Comparison of ENCODE assay signal across 23 cellular contexts in the genomic region with DNA sequence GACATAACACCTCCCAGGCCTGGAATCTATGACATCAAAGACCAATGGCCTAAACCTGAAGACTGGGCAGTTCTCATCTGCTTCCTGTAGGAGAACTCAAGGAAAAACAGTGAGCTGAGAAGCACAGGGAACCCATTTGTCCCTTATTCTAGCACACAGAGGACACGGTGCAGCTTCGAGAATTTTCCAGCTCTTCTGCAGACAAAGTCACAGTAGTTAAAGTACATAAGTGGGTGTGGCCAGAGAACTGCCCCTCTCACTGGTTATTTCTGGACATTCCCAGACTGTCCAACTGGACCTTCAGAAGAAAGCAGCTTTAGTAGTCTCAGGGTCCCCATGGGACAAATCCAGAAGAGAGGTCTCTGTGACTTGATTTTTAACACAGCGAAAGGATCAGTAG.
DNase-seq lines count a peak whose midpoint lies in the region; ATAC-seq and TF ChIP-seq lines count a peak whose summit lies in the region.
"Had no signal": no experiment of that assay in that cellular context is flagged by ENCODE, and none has a peak within 500 bp of the region (broad histone marks: within the 10 kb centered on the region; RNA-seq: fewer than 3 reads in every experiment).

No MANE protein-coding gene starts in this region.

- no peaks in the 10 kb centered on the region for H3K79me2 ChIP-seq in OCI-LY7 (ENCODE audit: insufficient read depth, low read depth, low read length)

- no peaks in the 10 kb centered on the region for H3K9me3 Mint-ChIP-seq in WTC11
- no peaks in the 10 kb centered on the region for H3K9me3 Mint-ChIP-seq in stimulated activated effector memory CD8-positive, alpha-beta T cell treated with anti-CD3 and anti-CD28 coated beads, Interleukin-12 subunit alpha, Interleukin-12 subunit beta, amount 100 ng/mL, for 72 hours
- H3K9me3 Mint-ChIP-seq: CD4-positive, alpha-beta T cell; GM23338 had no signal

- H3K4me1 ChIP-seq in right cardiac atrium (ENCODE audit: control insufficient read depth, insufficient read depth, low read length) (peaks cover 11% of the 10 kb centered on the region), OCI-LY7 (ENCODE audit: insufficient read depth, low read length, poor library complexity, severe bottlenecking) (no peaks in the 10 kb centered on the region)

- no peaks in the 10 kb centered on the region for H3K36me3 ChIP-seq in OCI-LY7 (ENCODE audit: insufficient read depth, low read length)
- H3K36me3 ChIP-seq: MG63 had no signal

- no peak overlapping the region for H3K4me3 Mint-ChIP-seq in WTC11
- no peak overlapping the region for H3K4me3 Mint-ChIP-seq in stimulated activated effector memory CD8-positive, alpha-beta T cell treated with anti-CD3 and anti-CD28 coated beads, Interleukin-12 subunit alpha, Interleukin-12 subunit beta, amount 100 ng/mL, for 72 hours
- H3K4me3 Mint-ChIP-seq: B cell; CD4-positive, alpha-beta T cell; GM23338 had no signal

- intact Hi-C loops in right cardiac atrium (cut with DNase I) (loop anchor here in 1 of 4 donors (10.0 kb wide), 1 partner anchor 123 kb away; no protein-coding TSS in a partner anchor), OCI-LY7 (cut with micrococcal nuclease; ENCODE audit: unreplicated experiment) (no loop called here)

- H3K4me3 ChIP-seq in right cardiac atrium (ENCODE audit: low read length) (no peak overlapping the region), OCI-LY7 (ENCODE audit: low read depth, low read length, poor library complexity, severe bottlenecking) (no peak overlapping the region)
- H3K4me3 ChIP-seq: GM23338, MG63 had no signal

- WGBS in right cardiac atrium, result 56% methylated on average over 3 of the region's 3 CpGs

- no peaks in the 10 kb centered on the region for H3K9me2 ChIP-seq in OCI-LY7 (ENCODE audit: insufficient read depth, low read length)

- no peaks in the 10 kb centered on the region for H3K27me3 Mint-ChIP-seq in WTC11 (ENCODE audit: low read depth)
- H3K27me3 Mint-ChIP-seq: B cell; CD4-positive, alpha-beta T cell had no signal

- TF ChIP-seq CTCF in WTC11 (IDR thresholded peaks at IDR 0.05) (no peak), OCI-LY7 (conservative IDR thresholded peaks at IDR 0.05; ENCODE audit: low read length) (no peak)

- POLR2A ChIA-PET in WTC11 (lab: Charles Lee), result interaction anchor here (0.6 kb wide), 1 partner anchor 385 kb away, joined by 4 read pairs; no protein-coding TSS in a partner anchor
- POLR2A ChIA-PET in OCI-LY7 (lab: Charles Lee), result interaction anchor here (0.8 kb wide), 1 partner anchor 21 kb away, joined by 3 read pairs; no protein-coding TSS in a partner anchor

- ATAC-seq in WTC11 (no peak), right cardiac atrium (peak; percentile 5 to 9), HG03159 (IDR thresholded peaks at IDR 0.05; ENCODE audit: unreplicated experiment) (no peak)
- no peak for ATAC-seq in stimulated activated effector memory CD8-positive, alpha-beta T cell treated with anti-CD3 and anti-CD28 coated beads, Interleukin-12 subunit alpha, Interleukin-12 subunit beta, amount 100 ng/mL, for 72 hours
- ATAC-seq: GM23338, HepG2, Panc1 had no signal

- H3K4me1 Mint-ChIP-seq in WTC11, result 0 out of 2 replicates have a peak, but pooled peaks cover 2% of the 10 kb centered on the region
- no peaks in the 10 kb centered on the region for H3K4me1 Mint-ChIP-seq in stimulated activated effector memory CD8-positive, alpha-beta T cell treated with anti-CD3 and anti-CD28 coated beads, Interleukin-12 subunit alpha, Interleukin-12 subunit beta, amount 100 ng/mL, for 72 hours

- no peak for DNase-seq in WTC11 (ENCODE audit: low spot score)
- no peak for DNase-seq in right cardiac atrium
- no peak for DNase-seq in stimulated activated effector memory CD8-positive, alpha-beta T cell treated with anti-CD3 and anti-CD28 coated beads, Interleukin-12 subunit alpha, Interleukin-12 subunit beta, amount 100 ng/mL, for 72 hours (ENCODE audit: low spot score in 2 of 2)
- DNase-seq in OCI-LY7 (ENCODE audit: low spot score), result no peak
- DNase-seq in SKM-1 treated with dmso at 0.1 percent for 144 hours (lab: John Stamatoyannopoulos, UW; ENCODE audit: unreplicated experiment), result no peak
- no peak for DNase-seq in NCI-H748 treated with DMSO at 0.1 percent for 48 hours (lab: John Stamatoyannopoulos, UW)
- DNase-seq: ACHN; CD4-positive, alpha-beta T cell; DND-41; GDM1; MG63; NCI-H1105; NCI-H187; NCI-H446; NCI-H774; SHP77 treated with DMSO at 0.1 percent for 48 hours had no signal

- no peaks in the 10 kb centered on the region for H4K20me1 ChIP-seq in OCI-LY7 (ENCODE audit: insufficient read depth, low read length)

- CTCF ChIA-PET in WTC11 (lab: Charles Lee) (interaction anchor here (0.5 to 4.0 kb wide), 4 partner anchors 8 to 156 kb away, joined by 3 to 25 read pairs (median 4); no protein-coding TSS in a partner anchor), OCI-LY7 (lab: Charles Lee; ENCODE audit: unreplicated experiment) (no interaction called here)

- H3K27me3 ChIP-seq in right cardiac atrium (ENCODE audit: control insufficient read depth, insufficient read depth), result no peaks in the 10 kb centered on the region
- H3K27me3 ChIP-seq: MG63 had no signal

- H2AFZ ChIP-seq in OCI-LY7 (ENCODE audit: low read length), result no peak overlapping the region
- H2AFZ ChIP-seq: GM23338 had no signal

- H3K27ac ChIP-seq in cingulate gyrus (ENCODE audit: low read depth, low read length), result peak overlapping the region; percentile 86
- peak overlapping the region; percentile 96 for H3K27ac ChIP-seq in right cardiac atrium (ENCODE audit: low read length)
- no peak overlapping the region for H3K27ac ChIP-seq in OCI-LY7 (ENCODE audit: low read depth, low read length, poor library complexity, severe bottlenecking)
- H3K27ac ChIP-seq: KMS-11 had no signal

- peaks cover 7% of the 10 kb centered on the region for H3K36me3 Mint-ChIP-seq in WTC11
- no peaks in the 10 kb centered on the region for H3K36me3 Mint-ChIP-seq in stimulated activated effector memory CD8-positive, alpha-beta T cell treated with anti-CD3 and anti-CD28 coated beads, Interleukin-12 subunit alpha, Interleukin-12 subunit beta, amount 100 ng/mL, for 72 hours

- no peaks in the 10 kb centered on the region for H3K9me3 ChIP-seq in right cardiac atrium (ENCODE audit: control insufficient read depth, low read length)
- no peaks in the 10 kb centered on the region for H3K9me3 ChIP-seq in OCI-LY7 (ENCODE audit: low read length)
- H3K9me3 ChIP-seq: MG63 had no signal

- H3K4me2 ChIP-seq in OCI-LY7 (ENCODE audit: low read length), result no peak overlapping the region
- H3K4me2 ChIP-seq: GM23338, KMS-11 had no signal

- H3K27ac Mint-ChIP-seq in WTC11, result peak overlapping the region; percentile 29; the same call in 1 of the 2 replicates
- H3K27ac Mint-ChIP-seq in stimulated activated effector memory CD8-positive, alpha-beta T cell treated with anti-CD3 and anti-CD28 coated beads, Interleukin-12 subunit alpha, Interleukin-12 subunit beta, amount 100 ng/mL, for 72 hours, result peak overlapping the region; percentile 9
- H3K27ac Mint-ChIP-seq: B cell; CD4-positive, alpha-beta T cell; GM23338 had no signal

- BruUV-seq in OCI-LY7 (replicated peaks; lab: Mats Ljungman, UMichigan), result no TSS peak

TF ChIP-seq in WTC11, 78 proteins besides CTCF, POLR2A, EP300 and RAD21:
- TF ChIP-seq JUN (CRISPR knock-in tag; IDR thresholded peaks at IDR 0.05) (no peak), RELA (CRISPR knock-in tag; IDR thresholded peaks at IDR 0.05; ENCODE audit: borderline replicate concordance) (no peak)
- TF ChIP-seq, protein P1, sequence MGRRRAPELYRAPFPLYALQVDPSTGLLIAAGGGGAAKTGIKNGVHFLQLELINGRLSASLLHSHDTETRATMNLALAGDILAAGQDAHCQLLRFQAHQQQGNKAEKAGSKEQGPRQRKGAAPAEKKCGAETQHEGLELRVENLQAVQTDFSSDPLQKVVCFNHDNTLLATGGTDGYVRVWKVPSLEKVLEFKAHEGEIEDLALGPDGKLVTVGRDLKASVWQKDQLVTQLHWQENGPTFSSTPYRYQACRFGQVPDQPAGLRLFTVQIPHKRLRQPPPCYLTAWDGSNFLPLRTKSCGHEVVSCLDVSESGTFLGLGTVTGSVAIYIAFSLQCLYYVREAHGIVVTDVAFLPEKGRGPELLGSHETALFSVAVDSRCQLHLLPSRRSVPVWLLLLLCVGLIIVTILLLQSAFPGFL (CRISPR knock-in tag; IDR thresholded peaks at IDR 0.05; ENCODE audit: borderline replicate concordance), result no peak
TF ChIP-seq in WTC11: peak in this region for 0.

Comparison
In these comparisons a context has a peak if more than half of its experiments do, and no peak if none do; other contexts are left out.
1. ATAC-seq: peak in right cardiac atrium (2 of 2); none in WTC11 (single experiment), stimulated activated effector memory CD8-positive, alpha-beta T cell treated with anti-CD3 and anti-CD28 coated beads, Interleukin-12 subunit alpha, Interleukin-12 subunit beta, amount 100 ng/mL, for 72 hours (single experiment) and HG03159 (single experiment).